19 cellular contexts compared by ENCODE assay signal in genomic region chr10:84634636-84635035, GRCh38.
DNase-seq lines count a peak whose midpoint lies in the region; ATAC-seq and TF ChIP-seq lines count a peak whose summit lies in the region.
"Had no signal": no experiment of that assay in that cellular context is flagged by ENCODE, and none has a peak within 500 bp of the region (broad histone marks: within the 10 kb centered on the region; RNA-seq: fewer than 3 reads in every experiment).

No MANE protein-coding gene starts in this region.

- H3K27me3 Mint-ChIP-seq in MCF 10A (ENCODE audit: insufficient read depth, unreplicated experiment): no peaks in the 10 kb centered on the region

- H3K4me3 Mint-ChIP-seq in MCF 10A (ENCODE audit: unreplicated experiment): no peak overlapping the region
- H3K4me3 Mint-ChIP-seq: CD14-positive monocyte; CD4-positive, alpha-beta memory T cell; GM23338; HFFc6 had no signal

- POLR2A ChIA-PET in MCF 10A (lab: Yijun Ruan, JAX): no interaction called here
- POLR2A ChIA-PET in PC-3 (lab: Charles Lee; ENCODE audit: unreplicated experiment): no interaction called here

- intact Hi-C loops in mammary epithelial cell (cut with micrococcal nuclease) (no loop called here), MCF 10A (cut with micrococcal nuclease) (no loop called here), PC-3 (cut with micrococcal nuclease) (no loop called here)

- no peaks in the 10 kb centered on the region for H3K9me3 Mint-ChIP-seq in MCF 10A (ENCODE audit: unreplicated experiment)

- no TSS peak for BruUV-seq in mammary epithelial cell (replicated peaks; lab: Mats Ljungman, UMichigan)
- BruUV-seq in MCF 10A (replicated peaks; lab: Mats Ljungman, UMichigan): no TSS peak
- no TSS peak for BruUV-seq in PC-3 (replicated peaks; lab: Mats Ljungman, UMichigan)

- 41% methylated on average over 4 of the region's 5 CpGs for WGBS in mammary epithelial cell (ENCODE audit: low coverage, missing lambda C conversion rate)

- H3K4me1 ChIP-seq in mammary epithelial cell (ENCODE audit: insufficient read depth, low read length): no peaks in the 10 kb centered on the region
- H3K4me1 ChIP-seq in PC-3 (ENCODE audit: insufficient read depth, low read length): peaks cover 22% of the 10 kb centered on the region
- H3K4me1 ChIP-seq: BLaER1 had no signal

- dilution Hi-C loops in mammary epithelial cell (cut with HindIII; ENCODE audit: low sequenced_read_pairs): no loop called here

- H4K20me1 ChIP-seq in mammary epithelial cell (ENCODE audit: insufficient read depth, low read length): no peaks in the 10 kb centered on the region
- H4K20me1 ChIP-seq in PC-3 (ENCODE audit: low read length): no peaks in the 10 kb centered on the region
- H4K20me1 ChIP-seq: BLaER1 had no signal

- CTCF ChIA-PET in mammary epithelial cell (lab: Charles Lee; ENCODE audit: low non-redundant PET): no interaction called here
- CTCF ChIA-PET in MCF 10A (lab: Yijun Ruan, JAX): no interaction called here
- CTCF ChIA-PET in PC-3 (lab: Charles Lee): no interaction called here

- H3K36me3 ChIP-seq in mammary epithelial cell (ENCODE audit: insufficient read depth, low read length) (no peaks in the 10 kb centered on the region), PC-3 (ENCODE audit: low read depth, low read length) (no peaks in the 10 kb centered on the region)
- H3K36me3 ChIP-seq: BLaER1 had no signal

- no peaks in the 10 kb centered on the region for H3F3A ChIP-seq in PC-3 (ENCODE audit: low read length, unreplicated experiment)

- no peaks in the 10 kb centered on the region for H3K9me2 ChIP-seq in PC-3 (replicated peaks; ENCODE audit: low read length)

- TF ChIP-seq CTCF in mammary epithelial cell (conservative IDR thresholded peaks at IDR 0.05 in 1 of 2, IDR thresholded peaks at IDR 0.05 in 1 of 2; ENCODE audit: extremely low read depth in 1 of 2, insufficient read depth in 1 of 2, low read depth in 1 of 2, low read length in 2 of 2): no peak
- TF ChIP-seq CTCF in MCF 10A (IDR thresholded peaks at IDR 0.05; ENCODE audit: unreplicated experiment): no peak
- no peak for TF ChIP-seq CTCF in PC-3 (conservative IDR thresholded peaks at IDR 0.05; ENCODE audit: low read depth, low read length)

- H3K9ac ChIP-seq in mammary epithelial cell (ENCODE audit: insufficient read depth, low read length) (no peak overlapping the region), PC-3 (ENCODE audit: low read length) (no peak overlapping the region)
- H3K9ac ChIP-seq: BLaER1 had no signal

- no peaks in the 10 kb centered on the region for H3K36me3 Mint-ChIP-seq in MCF 10A (ENCODE audit: insufficient read depth, unreplicated experiment)
- H3K36me3 Mint-ChIP-seq: CD14-positive monocyte; CD4-positive, alpha-beta memory T cell had no signal

- no peak for ATAC-seq in PC-3
- no peak for ATAC-seq in HG03565 (IDR thresholded peaks at IDR 0.05; ENCODE audit: unreplicated experiment)
- ATAC-seq in GM21723 (IDR thresholded peaks at IDR 0.05; ENCODE audit: unreplicated experiment): no peak
- ATAC-seq: GM23338, HCT116 had no signal

- H3K27ac Mint-ChIP-seq in MCF 10A (ENCODE audit: low read depth, unreplicated experiment): no peak overlapping the region
- H3K27ac Mint-ChIP-seq: CD14-positive monocyte; CD4-positive, alpha-beta memory T cell; GM23338; HFFc6 had no signal

- in situ Hi-C loops in mammary epithelial cell (cut with MboI; ENCODE audit: low sequenced_read_pairs in 2 of 2): no loop called here

- H3K27me3 ChIP-seq in mammary epithelial cell (ENCODE audit: insufficient read depth, low read length) (no peaks in the 10 kb centered on the region), PC-3 (ENCODE audit: low read length) (no peaks in the 10 kb centered on the region)
- H3K27me3 ChIP-seq: BLaER1 had no signal

- no peak overlapping the region for H3K27ac ChIP-seq in mammary epithelial cell (ENCODE audit: insufficient read depth, low read depth, low read length)
- H3K27ac ChIP-seq in PC-3 (ENCODE audit: low read length): peak overlapping the region; percentile 26; the same call in 1 of the 2 replicates
- peak overlapping the region; percentile 85 for H3K27ac ChIP-seq in epithelial cell of prostate
- H3K27ac ChIP-seq: BLaER1 had no signal

- H3K9me3 ChIP-seq in mammary epithelial cell (replicated peaks; ENCODE audit: insufficient read depth, low read length) (no peaks in the 10 kb centered on the region), PC-3 (ENCODE audit: low read length) (no peaks in the 10 kb centered on the region)
- H3K9me3 ChIP-seq: BLaER1 had no signal

- H3K79me2 ChIP-seq in mammary epithelial cell (ENCODE audit: insufficient read depth, low read length) (no peaks in the 10 kb centered on the region), PC-3 (ENCODE audit: low read length) (no peaks in the 10 kb centered on the region)

- H3K4me2 ChIP-seq in mammary epithelial cell (ENCODE audit: insufficient read depth, low read depth, low read length) (no peak overlapping the region), PC-3 (ENCODE audit: low read length) (no peak overlapping the region)
- H3K4me2 ChIP-seq: BLaER1, GM23338 had no signal

- H3K4me3 ChIP-seq in mammary epithelial cell (replicated peaks in 1 of 3; ENCODE audit: insufficient read depth in 1 of 3, low read depth in 2 of 3, low read length in 3 of 3) (no peak overlapping the region), PC-3 (ENCODE audit: low read length) (no peak overlapping the region)
- H3K4me3 ChIP-seq: BLaER1, GM23338 had no signal

- DNase-seq in mammary epithelial cell (peak; percentile 53), MCF 10A (ENCODE audit: unreplicated experiment) (no peak), PC-3 (no peak), epithelial cell of prostate (ENCODE audit: low read depth, low spot score) (peak; percentile 22), NCI-H1105 (lab: John Stamatoyannopoulos, UW) (no peak)
- DNase-seq in activated effector memory CD4-positive, alpha-beta T cell treated with anti-CD3 and anti-CD28 coated beads, Interleukin-2, amount 50 U/mL, for 16 hours: no peak
- DNase-seq: 8988T; CD4-positive, alpha-beta memory T cell; DMS153; DMS79; GDM1; H7; HFFc6 had no signal

- no peak overlapping the region for H2AFZ ChIP-seq in mammary epithelial cell (ENCODE audit: low read depth, low read length)
- H2AFZ ChIP-seq in PC-3 (ENCODE audit: low read length): no peak overlapping the region
- H2AFZ ChIP-seq: GM23338 had no signal

- H3K4me1 Mint-ChIP-seq in MCF 10A (ENCODE audit: insufficient read depth, unreplicated experiment): no peaks in the 10 kb centered on the region
- H3K4me1 Mint-ChIP-seq: CD14-positive monocyte; CD4-positive, alpha-beta memory T cell; GM23338 had no signal

Comparison
In these comparisons a context has a peak if more than half of its experiments do, and no peak if none do; other contexts are left out.
1. DNase-seq: peak in mammary epithelial cell (single experiment) and epithelial cell of prostate (single experiment); none in MCF 10A (single experiment), PC-3 (single experiment), activated effector memory CD4-positive, alpha-beta T cell treated with anti-CD3 and anti-CD28 coated beads, Interleukin-2, amount 50 U/mL, for 16 hours (single experiment) and NCI-H1105 (single experiment).